Comparison of ENCODE assay signal across 32 cellular contexts in the genomic region with DNA sequence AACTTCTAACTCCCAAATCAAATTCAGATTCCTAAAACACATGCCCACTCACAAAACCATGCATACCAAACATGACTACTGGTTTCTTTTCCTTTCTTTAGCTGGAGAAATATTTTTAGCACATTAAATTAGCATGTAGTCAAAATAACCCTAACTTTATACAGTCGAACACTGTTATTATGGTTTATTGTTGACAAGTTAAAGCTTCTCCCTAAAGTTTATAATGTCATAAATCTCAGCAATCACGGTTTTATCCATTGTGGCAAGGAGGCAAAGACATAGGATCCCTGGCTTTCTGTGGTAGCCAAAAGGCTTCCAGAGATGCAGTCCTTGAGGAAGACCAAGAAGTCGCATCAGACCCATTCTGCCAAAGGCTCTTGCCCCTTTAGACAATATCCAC.
"Had no signal": no experiment of that assay in that cellular context is flagged by ENCODE, and none has a peak within 500 bp of the region (broad histone marks: within the 10 kb centered on the region; RNA-seq: fewer than 3 reads in every experiment).

No MANE protein-coding gene starts in this region.

- H3K4me1 Mint-ChIP-seq: activated CD4-positive, alpha-beta T cell treated with anti-CD3 and anti-CD28 coated beads, Interleukin-2, amount 10 ng/mL, durations not matched to agents 24 days and 14 days; activated naive CD4-positive, alpha-beta T cell treated with anti-CD3 and anti-CD28 coated beads, Interleukin-2, amount 10 ng/mL, durations not matched to agents 7 days and 5 days; activated naive CD8-positive, alpha-beta T cell treated with anti-CD3 and anti-CD28 coated beads, Interleukin-2, amount 10 ng/mL, durations not matched to agents 7 days and 5 days; activated naive CD8-positive, alpha-beta T cell treated with anti-CD3 and anti-CD28 coated beads, Interleukin-2, amount 50 U/mL, for 24 hours had no signal

- H3K4me1 ChIP-seq: body of pancreas had no signal

- H3K27ac Mint-ChIP-seq: activated B cell treated with CpG ODN at 0.5 μM for 24 hours; activated CD4-positive, alpha-beta memory T cell treated with anti-CD3 and anti-CD28 coated beads for 36 hours; activated CD4-positive, alpha-beta T cell treated with anti-CD3 and anti-CD28 coated beads, Interleukin-2, amount 10 ng/mL, durations not matched to agents 24 days and 14 days; activated CD8-positive, alpha-beta T cell treated with anti-CD3 and anti-CD28 coated beads for 36 hours; activated naive CD4-positive, alpha-beta T cell treated with anti-CD3 and anti-CD28 coated beads, Interleukin-2, amount 10 ng/mL, durations not matched to agents 7 days and 5 days; activated naive CD4-positive, alpha-beta T cell treated with anti-CD3 and anti-CD28 coated beads, Interleukin-2, amount 50 U/mL, for 24 hours; activated naive CD8-positive, alpha-beta T cell; activated naive CD8-positive, alpha-beta T cell treated with anti-CD3 and anti-CD28 coated beads, Interleukin-2, amount 10 ng/mL, durations not matched to agents 7 days and 5 days; activated naive CD8-positive, alpha-beta T cell treated with anti-CD3 and anti-CD28 coated beads, Interleukin-2, amount 50 U/mL, for 24 hours; activated T-cell treated with anti-CD3 and anti-CD28 coated beads, Interleukin-2, amount 50 U/mL, for 24 hours; activated T-helper 2 cell treated with anti-CD3 and anti-CD28 coated beads, Interferon-gamma antibody, Interleukin-2, Interleukin-4, amounts not matched to agents 10 μg/mL and 5 μg/mL and 100 μg/mL, durations not matched to agents 14 hours and 24 hours and 36 hours; T-helper 1 cell treated with Interleukin-12 subunit alpha and Interleukin-12 subunit beta and Interleukin-4 antibody, amounts not matched to agents 30 μg/mL and 1 μg/mL, for 36 hours; T-helper 2 cell treated with Interferon-gamma antibody and Interleukin-4, amounts not matched to agents 5 μg/mL and 100 μg/mL, for 36 hours had no signal

- H3K36me3 ChIP-seq: brain microvascular endothelial cell, breast epithelium had no signal

- H3K9me3 ChIP-seq: body of pancreas, breast epithelium had no signal

- H3K27me3 Mint-ChIP-seq: activated B cell treated with CpG ODN at 0.5 μM for 24 hours; activated CD4-positive, alpha-beta memory T cell treated with anti-CD3 and anti-CD28 coated beads for 36 hours; activated CD4-positive, alpha-beta T cell treated with anti-CD3 and anti-CD28 coated beads, Interleukin-2, amount 10 ng/mL, durations not matched to agents 24 days and 14 days; activated CD8-positive, alpha-beta T cell treated with anti-CD3 and anti-CD28 coated beads for 36 hours; activated naive CD4-positive, alpha-beta T cell treated with anti-CD3 and anti-CD28 coated beads, Interleukin-2, amount 10 ng/mL, durations not matched to agents 7 days and 5 days; activated naive CD4-positive, alpha-beta T cell treated with anti-CD3 and anti-CD28 coated beads, Interleukin-2, amount 50 U/mL, for 24 hours; activated naive CD8-positive, alpha-beta T cell; activated naive CD8-positive, alpha-beta T cell treated with anti-CD3 and anti-CD28 coated beads, Interleukin-2, amount 10 ng/mL, durations not matched to agents 7 days and 5 days; activated naive CD8-positive, alpha-beta T cell treated with anti-CD3 and anti-CD28 coated beads, Interleukin-2, amount 50 U/mL, for 24 hours; activated T-cell treated with anti-CD3 and anti-CD28 coated beads, Interleukin-2, amount 50 U/mL, for 24 hours had no signal

- DNase-seq: activated B cell treated with CpG ODN at 0.5 μM for 24 hours; activated CD4-positive, alpha-beta memory T cell treated with anti-CD3 and anti-CD28 coated beads for 36 hours; activated CD4-positive, alpha-beta T cell treated with anti-CD3 and anti-CD28 coated beads for 4 hours; activated CD4-positive, alpha-beta T cell treated with anti-CD3 and anti-CD28 coated beads, Interleukin-2, amount 10 ng/mL, durations not matched to agents 24 days and 14 days; activated CD4-positive, alpha-beta T cell treated with anti-CD3 and anti-CD28 coated beads, Interleukin-2, amount 50 U/mL, for 1 hour; activated CD4-positive, alpha-beta T cell treated with anti-CD3 and anti-CD28 coated beads, Interleukin-2, amount 50 U/mL, for 4 hours; activated CD4-positive, CD25-positive, alpha-beta regulatory T cell treated with anti-CD3 and anti-CD28 coated beads, Interleukin-2, amount 50 U/mL, for 72 hours; activated CD8-positive, alpha-beta memory T cell treated with anti-CD3 and anti-CD28 coated beads, Interleukin-2, amount 50 U/mL, for 48 hours; activated CD8-positive, alpha-beta T cell treated with anti-CD3 and anti-CD28 coated beads for 36 hours; activated effector memory CD4-positive, alpha-beta T cell treated with Interleukin-2 at 50 U/mL for 16 hours; activated gamma-delta T cell; activated naive CD4-positive, alpha-beta T cell treated with anti-CD3 and anti-CD28 coated beads, Interleukin-2, amount 10 ng/mL, durations not matched to agents 7 days and 5 days; activated naive CD4-positive, alpha-beta T cell treated with Interleukin-2 at 50 U/mL for 16 hours; activated naive CD8-positive, alpha-beta T cell treated with anti-CD3 and anti-CD28 coated beads, Interleukin-2, amount 10 ng/mL, durations not matched to agents 7 days and 5 days; activated naive CD8-positive, alpha-beta T cell treated with anti-CD3 and anti-CD28 coated beads, Interleukin-2, amount 50 U/mL, for 24 hours; activated T-cell treated with anti-CD3 and anti-CD28 coated beads, Interleukin-2, amount 50 U/mL, for 24 hours; activated T-cell treated with anti-CD3 and anti-CD28 coated beads, Interleukin-2, amount 50 U/mL, for 48 hours; amygdala; anterior cingulate cortex; body of pancreas; brain microvascular endothelial cell; central memory CD4-positive, alpha-beta T cell; T-helper 1 cell; T-helper 2 cell; T-helper 9 cell had no signal

- H3K27me3 ChIP-seq: body of pancreas, brain microvascular endothelial cell, breast epithelium had no signal

- H3K27ac ChIP-seq: body of pancreas, brain microvascular endothelial cell, breast epithelium, VCaP had no signal

- H3K4me3 ChIP-seq: body of pancreas, breast epithelium had no signal

- ATAC-seq: activated CD8-positive, alpha-beta T cell treated with anti-CD3 and anti-CD28 coated beads for 36 hours; activated naive CD8-positive, alpha-beta T cell treated with anti-CD3 and anti-CD28 coated beads, Interleukin-2, amount 50 U/mL, for 24 hours; body of pancreas had no signal

- H3K4me3 Mint-ChIP-seq: activated B cell treated with CpG ODN at 0.5 μM for 24 hours; activated CD4-positive, alpha-beta memory T cell treated with anti-CD3 and anti-CD28 coated beads for 36 hours; activated CD4-positive, alpha-beta T cell treated with anti-CD3 and anti-CD28 coated beads, Interleukin-2, amount 10 ng/mL, durations not matched to agents 24 days and 14 days; activated CD8-positive, alpha-beta T cell treated with anti-CD3 and anti-CD28 coated beads for 36 hours; activated naive CD4-positive, alpha-beta T cell treated with anti-CD3 and anti-CD28 coated beads, Interleukin-2, amount 10 ng/mL, durations not matched to agents 7 days and 5 days; activated naive CD4-positive, alpha-beta T cell treated with anti-CD3 and anti-CD28 coated beads, Interleukin-2, amount 50 U/mL, for 24 hours; activated naive CD8-positive, alpha-beta T cell; activated naive CD8-positive, alpha-beta T cell treated with anti-CD3 and anti-CD28 coated beads, Interleukin-2, amount 10 ng/mL, durations not matched to agents 7 days and 5 days; activated naive CD8-positive, alpha-beta T cell treated with anti-CD3 and anti-CD28 coated beads, Interleukin-2, amount 50 U/mL, for 24 hours; activated T-cell treated with anti-CD3 and anti-CD28 coated beads, Interleukin-2, amount 50 U/mL, for 24 hours; T-helper 1 cell treated with Interleukin-12 subunit alpha and Interleukin-12 subunit beta and Interleukin-4 antibody, amounts not matched to agents 30 μg/mL and 1 μg/mL, for 36 hours; T-helper 2 cell treated with Interferon-gamma antibody and Interleukin-4, amounts not matched to agents 5 μg/mL and 100 μg/mL, for 36 hours had no signal

- H3K9me3 Mint-ChIP-seq: activated naive CD4-positive, alpha-beta T cell treated with anti-CD3 and anti-CD28 coated beads, Interleukin-2, amount 50 U/mL, for 24 hours had no signal
